1 cellular context compared by ENCODE assay signal in the genomic region with DNA sequence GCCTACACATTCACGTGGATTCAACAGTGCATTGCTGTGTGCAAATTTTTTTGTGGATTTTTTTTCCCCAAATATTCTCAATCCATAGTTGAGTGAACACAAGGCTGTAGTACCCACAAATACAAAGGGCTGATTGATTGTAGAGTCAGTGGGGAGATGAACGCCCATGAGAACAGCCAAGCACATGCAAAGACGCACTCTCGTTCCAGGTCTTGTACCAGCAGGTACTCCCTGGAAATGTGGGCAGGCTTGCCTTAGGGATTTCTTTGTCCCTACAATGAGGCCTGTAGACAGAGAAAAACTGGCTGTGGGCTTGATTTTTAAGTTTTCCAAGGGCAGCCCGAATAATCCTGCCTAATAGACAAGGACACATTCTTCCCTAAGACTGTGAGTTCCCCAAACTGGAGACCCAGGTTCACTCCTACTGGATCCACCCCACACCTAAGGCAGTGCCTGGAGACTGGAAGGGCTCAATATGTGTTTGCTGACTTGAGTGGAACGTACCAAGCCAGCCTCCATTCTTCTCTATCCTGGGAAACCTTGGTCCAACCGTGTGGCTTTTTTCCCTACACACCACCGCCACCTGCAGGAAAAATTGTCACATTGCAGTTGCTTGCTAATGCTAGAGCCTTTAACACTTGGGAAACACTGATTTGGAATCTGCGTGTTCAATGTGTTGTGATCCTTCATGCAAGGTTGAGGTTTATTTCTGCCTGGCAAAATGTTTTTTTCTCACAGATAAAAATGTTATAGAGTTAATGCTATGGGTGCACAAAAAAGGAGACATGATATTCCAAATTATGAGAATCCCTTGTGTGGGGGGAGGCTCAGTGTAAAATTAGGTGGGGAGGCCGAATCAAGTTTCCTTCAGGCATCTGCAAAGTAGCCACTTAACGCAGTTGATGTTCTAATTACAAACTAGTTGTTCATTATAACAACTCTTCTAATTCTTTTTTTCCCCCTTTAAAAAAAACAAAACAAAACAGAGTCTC.
TF ChIP-seq lines count a peak whose summit lies in the region.

No MANE protein-coding gene starts in this region.

TF ChIP-seq in IMR-90, 13 proteins besides CTCF, POLR2A, EP300 and RAD21:
- no peak; the same call in 1 of the 2 replicates for TF ChIP-seq CEBPB (IDR thresholded peaks at IDR 0.05; ENCODE audit: low read depth, low read length)
- TF ChIP-seq SMC3 (IDR thresholded peaks at IDR 0.05; ENCODE audit: low read depth, low read length), result peak; percentile 65
TF ChIP-seq in IMR-90: peak in this region for 1.
